Comparison of ENCODE assay signal across 31 cellular contexts in the genomic region with DNA sequence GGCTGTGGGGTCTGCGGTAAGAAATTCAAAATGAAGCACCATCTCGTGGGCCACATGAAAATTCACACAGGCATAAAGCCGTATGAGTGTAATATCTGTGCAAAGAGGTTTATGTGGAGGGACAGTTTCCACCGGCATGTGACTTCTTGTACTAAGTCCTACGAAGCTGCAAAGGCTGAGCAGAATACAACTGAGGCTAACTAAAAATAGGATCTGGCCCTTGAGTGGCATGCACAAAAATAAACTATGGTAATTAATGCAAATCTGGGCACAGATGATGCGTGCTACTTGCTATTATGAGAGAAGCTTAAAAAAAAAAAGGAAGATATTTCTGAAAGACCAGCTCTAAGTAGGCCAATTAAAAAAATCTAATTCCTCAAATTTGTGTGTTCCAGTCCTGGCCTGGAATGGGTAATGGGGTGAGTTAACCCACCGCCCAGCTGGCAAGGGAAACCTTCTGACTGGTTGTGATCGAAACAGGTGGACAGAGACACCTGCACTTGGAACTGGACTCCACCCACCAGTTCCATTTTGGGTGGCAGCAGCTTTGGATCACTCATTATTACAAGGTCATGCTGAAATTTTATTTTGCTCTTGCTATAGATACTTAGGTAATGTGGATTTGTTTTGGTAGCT. TPM values are rescaled to one million over a fixed set of nuclear protein-coding genes. Genes with fewer than 3 reads are reported as not detected.
DNase-seq lines count a peak whose midpoint lies in the region; ATAC-seq, FAIRE-seq and TF ChIP-seq lines count a peak whose summit lies in the region.
"Had no signal": no experiment of that assay in that cellular context is flagged by ENCODE, and none has a peak within 500 bp of the region (broad histone marks: within the 10 kb centered on the region; RNA-seq: fewer than 3 reads in every experiment).

No MANE protein-coding gene starts in this region.

- peak; percentile 33 to 74 (median 60) for ATAC-seq in heart left ventricle
- no peak for ATAC-seq in GM12878
- ATAC-seq in HG02610 (IDR thresholded peaks at IDR 0.05; ENCODE audit: unreplicated experiment): no peak
- ATAC-seq: A549; activated T-helper 17 cell treated with anti-CD3 and anti-CD28 coated beads, Interleukin-2, amount 50 U/mL, for 72 hours; body of pancreas; mucosa of descending colon had no signal

- no peak overlapping the region for H3K4me3 ChIP-seq in heart left ventricle
- H3K4me3 ChIP-seq in GM12878: no peak overlapping the region
- H3K4me3 ChIP-seq in left ventricle myocardium inferior: peak overlapping the region; percentile 5
- H3K4me3 ChIP-seq: A549, adrenal gland, body of pancreas, lower lobe of right lung, mucosa of descending colon, thyroid gland, vagina had no signal

- POLR2A ChIA-PET in GM12878 (lab: Charles Lee): interaction anchor here (0.9 to 1.9 kb wide), 3 partner anchors 8 to 29 kb away, joined by 3 to 9 read pairs (median 5); a partner anchor contains a TSS

- H4K20me1 ChIP-seq in GM12878 (ENCODE audit: control insufficient read depth, insufficient read depth): no peaks in the 10 kb centered on the region; the same call in none of the 2 replicates

- in situ Hi-C loops in GM12878 (cut with MboI) (no loop called here), GM13976 (cut with MboI; ENCODE audit: low sequenced_read_pairs, unreplicated experiment) (no loop called here)

- peaks cover 0 to 67% (median 39%) of the 10 kb centered on the region in 12 donors for H3K4me1 ChIP-seq in heart left ventricle
- H3K4me1 ChIP-seq in GM12878 (ENCODE audit: control insufficient read depth, insufficient read depth, low read length): peaks cover 49% of the 10 kb centered on the region
- H3K4me1 ChIP-seq in left ventricle myocardium inferior: peaks cover 85% of the 10 kb centered on the region
- H3K4me1 ChIP-seq: A549, body of pancreas had no signal

- no peak overlapping the region for H3K4me2 ChIP-seq in GM12878 (ENCODE audit: control insufficient read depth, insufficient read depth)
- H3K4me2 ChIP-seq: A549 had no signal

- CTCF ChIA-PET in GM12878 (lab: Yijun Ruan, JAX): interaction anchor here (1.0 to 2.0 kb wide), 4 partner anchors 14 to 127 kb away, joined by 4 to 8 read pairs (median 6); no protein-coding TSS in a partner anchor

- H3K27me3 ChIP-seq in heart left ventricle (no peaks in the 10 kb centered on the region), GM12878 (replicated peaks in 1 of 2; ENCODE audit: control insufficient read depth in 2 of 2, insufficient read depth in 2 of 2, low read length in 1 of 2) (no peaks in the 10 kb centered on the region), left ventricle myocardium inferior (ENCODE audit: low read depth) (no peaks in the 10 kb centered on the region)
- H3K27me3 ChIP-seq: adrenal gland, body of pancreas, thyroid gland, vagina had no signal

- no peak for FAIRE-seq in GM12878 (lab: Jason Lieb, UNC)
- FAIRE-seq: A549, keratinocyte, RCC 7860, small intestine had no signal

- no peak for TF ChIP-seq EP300 in GM12878 (IDR thresholded peaks at IDR 0.05; ENCODE audit: borderline replicate concordance in 1 of 2, control insufficient read depth in 1 of 2, low read depth in 2 of 2, low read length in 2 of 2)

- TF ChIP-seq POLR2A in heart left ventricle (IDR thresholded peaks at IDR 0.05): no peak
- no peak for TF ChIP-seq POLR2A in GM12878 (IDR thresholded peaks at IDR 0.05; ENCODE audit: low read depth, low read length)

- H3K27ac ChIP-seq in heart left ventricle (peak overlapping the region in 4 of 12 donors; percentile 1 to 63 (median 38)), GM12878 (ENCODE audit: control insufficient read depth, insufficient read depth) (no peak overlapping the region), left ventricle myocardium inferior (replicated peaks) (peak overlapping the region; percentile 60)
- H3K27ac ChIP-seq: A549, adrenal gland, body of pancreas, lower lobe of right lung, thyroid gland, vagina had no signal

- no peak for DNase-seq in heart left ventricle
- no peak for DNase-seq in cardiac septum (ENCODE audit: low spot score)
- DNase-seq in GM12878 (ENCODE audit: low read depth, low spot score): no peak
- no peak for DNase-seq in left ventricle myocardium inferior
- DNase-seq in superior temporal gyrus (ENCODE audit: extremely low spot score): peak; percentile 65
- no peak for DNase-seq in GM13976 (ENCODE audit: low spot score)
- DNase-seq in hepatic stellate cell (ENCODE audit: low spot score): no peak
- DNase-seq: activated CD4-positive, alpha-beta memory T cell treated with anti-CD3 and anti-CD28 coated beads, Interleukin-2, amount 10 ng/mL, durations not matched to agents 7 days and 5 days; activated CD8-positive, alpha-beta memory T cell treated with anti-CD3 and anti-CD28 coated beads, Interleukin-2, amount 50 U/mL, for 4 hours; activated naive CD4-positive, alpha-beta T cell treated with anti-CD3 and anti-CD28 coated beads, Interleukin-2, amount 10 ng/mL, durations not matched to agents 7 days and 5 days; adrenal gland; body of pancreas; Calu3; DMS79; H9; lower lobe of right lung; mucosa of descending colon; MV-4-11; NCI-H1436 treated with DMSO at 0.1 percent for 48 hours; NCI-H2081 treated with DMSO at 0.1 percent for 48 hours; NCI-H226; NCI-H774; small intestine; T-helper 9 cell; thyroid gland had no signal

- H3K36me3 ChIP-seq in heart left ventricle (peaks cover 0 to 77% (median 57%) of the 10 kb centered on the region in 9 donors), GM12878 (ENCODE audit: control insufficient read depth in 2 of 2, insufficient read depth in 2 of 2, low read length in 1 of 2) (peaks cover 7 to 22% of the 10 kb centered on the region in 2 experiments), left ventricle myocardium inferior (peaks cover 44% of the 10 kb centered on the region)

- H3K79me2 ChIP-seq in GM12878 (ENCODE audit: control insufficient read depth, insufficient read depth, low read length): peaks cover 32% of the 10 kb centered on the region

- H3K9me3 ChIP-seq in heart left ventricle (no peaks in the 10 kb centered on the region), GM12878 (replicated peaks; ENCODE audit: control insufficient read depth, insufficient read depth, low read length) (no peaks in the 10 kb centered on the region), left ventricle myocardium inferior (replicated peaks) (no peaks in the 10 kb centered on the region)
- H3K9me3 ChIP-seq: A549, adrenal gland, body of pancreas, lower lobe of right lung, mucosa of descending colon, thyroid gland, vagina had no signal

- RAD21 ChIA-PET in GM12878 (lab: Charles Lee; ENCODE audit: unreplicated experiment): interaction anchor here (0.6 to 1.0 kb wide), 3 partner anchors 29 to 44 kb away, joined by 3 read pairs; a partner anchor contains a TSS

- TF ChIP-seq CTCF in heart left ventricle (IDR thresholded peaks at IDR 0.05) (no peak), GM12878 (IDR thresholded peaks at IDR 0.05 in 2 of 3, conservative IDR thresholded peaks at IDR 0.05 in 1 of 3; ENCODE audit: control insufficient read depth in 2 of 3, extremely low read depth in 1 of 3, insufficient read depth in 1 of 3, low read depth in 3 of 3, low read length in 3 of 3) (no peak), left ventricle myocardium inferior (IDR thresholded peaks at IDR 0.05; ENCODE audit: borderline replicate concordance) (no peak), GM13976 (IDR thresholded peaks at IDR 0.05; ENCODE audit: borderline replicate concordance, control extremely low read depth, extremely low read depth, insufficient read depth, missing control alignments) (no peak)

- H2AFZ ChIP-seq in GM12878 (ENCODE audit: control insufficient read depth, low read depth, low read length): no peak overlapping the region

- no peak for TF ChIP-seq RAD21 in GM12878 (IDR thresholded peaks at IDR 0.05; ENCODE audit: insufficient read depth, low read depth, low read length)

- intact Hi-C loops in heart left ventricle (cut with DNase I) (no loop called here), cardiac septum (cut with DNase I) (no loop called here), GM12878 (cut with micrococcal nuclease; ENCODE audit: unreplicated experiment) (no loop called here), left ventricle myocardium inferior (cut with micrococcal nuclease) (no loop called here)

- BruUV-seq in GM12878 (replicated peaks; lab: Mats Ljungman, UMichigan): no TSS peak

- H3K9ac ChIP-seq in GM12878 (ENCODE audit: control insufficient read depth, insufficient read depth, low read length): no peak overlapping the region

- 62 to 72% (median 68%) methylated on average over 8 of the region's 8 CpGs for WGBS in heart left ventricle, 4 donors
- WGBS in GM12878 (ENCODE audit: insufficient coverage, insufficient replicate concordance, low lambda C conversion rate, missing lambda C conversion rate): 13% methylated on average over 8 of the region's 8 CpGs

- SMC1A ChIA-PET in GM12878 (lab: Charles Lee; ENCODE audit: uncharacterized antibody, unreplicated experiment): interaction anchor here (0.6 to 1.7 kb wide), 6 partner anchors 12 to 69 kb away, joined by 3 to 10 read pairs (median 4); no protein-coding TSS in a partner anchor

RNA-seq across cellular contexts. Expression of a gene that starts 26.6 kb away (rescaled TPM):
- total RNA-seq in heart left ventricle: 1 to 10 TPM; 3.7 to 8.2 (median 5.2) TPM
- polyA plus RNA-seq in heart left ventricle: 1 to 10 TPM; 2.2 to 3.4 TPM
- total RNA-seq in cardiac septum: 5.7 TPM
- total RNA-seq in GM12878 (2013; cell fraction: nucleolus; rRNA removed): 16.0 and 16.2 TPM in 2 replicates
- 3.8 and 4.2 TPM in 2 replicates for total RNA-seq in GM12878 (2014; rRNA removed)
- 4.1 and 4.5 TPM in 2 replicates for total RNA-seq in GM12878 (2014; rRNA removed; fragmentation: Illumina TruSeq; extraction: Trizol)
- 5.3 and 5.5 TPM in 2 replicates for total RNA-seq in GM12878 (2021)
- polyA plus RNA-seq in GM12878 (2011; ENCODE audit: low read depth): 2.3 TPM
- polyA plus RNA-seq in GM12878 (2011; rRNA removed): 11.3 and 13.1 TPM in 2 replicates
- polyA plus RNA-seq in GM12878 (2011; cell fraction: cytosol; rRNA removed): 5.4 and 6.0 TPM in 2 replicates
- polyA plus RNA-seq in GM12878 (2011; cell fraction: nucleus; rRNA removed): 7.8 and 11.0 TPM in 2 replicates
- 2.9 and 3.6 TPM in 2 replicates for polyA plus RNA-seq in GM12878 (2012)
- 4.4 and 4.5 TPM in 2 replicates for polyA plus RNA-seq in GM12878 (2014; fragmentation: Illumina TruSeq; extraction: Trizol)
- 1 to 10 TPM in 1 of 2 experiments, under 1 TPM in 1; 0.71 to 2.2 TPM for polyA plus RNA-seq in GM12878 (2014; fragmentation: Nextera tagmentation; extraction: Ambion mirVana)
- polyA plus RNA-seq in GM12878 (2014; rRNA removed): 3.7 and 4.5 TPM in 2 replicates
- 1 to 10 TPM; 1.6 to 2.1 TPM for polyA plus RNA-seq in GM12878 (2016; fragmentation: Nextera tagmentation; extraction: Ambion mirVana)
- 12.4 and 14.7 TPM in 2 replicates for polyA minus RNA-seq in GM12878 (2011; rRNA and poly(A)+ RNA removed)
- 3.9 and 4.5 TPM in 2 replicates for polyA minus RNA-seq in GM12878 (2011; cell fraction: cytosol; rRNA and poly(A)+ RNA removed)
- 5.9 and 7.5 TPM in 2 replicates for polyA minus RNA-seq in GM12878 (2011; cell fraction: nucleus; rRNA and poly(A)+ RNA removed)
- 4.5 TPM for total RNA-seq in left ventricle myocardium inferior

RNA-seq across cellular contexts. Expression of a gene that starts 29.0 kb away (rescaled TPM):
- total RNA-seq in heart left ventricle: 10 to 100 TPM; 18.0 to 42.8 (median 36.2) TPM
- polyA plus RNA-seq in heart left ventricle: 10 to 100 TPM; 10.7 to 18.5 TPM
- total RNA-seq in cardiac septum: 38.9 TPM
- 22.0 and 22.3 TPM in 2 replicates for total RNA-seq in GM12878 (2013; cell fraction: nucleolus; rRNA removed)
- 7.4 and 8.4 TPM in 2 replicates for total RNA-seq in GM12878 (2014; rRNA removed)
- 8.2 and 9.4 TPM in 2 replicates for total RNA-seq in GM12878 (2014; rRNA removed; fragmentation: Illumina TruSeq; extraction: Trizol)
- total RNA-seq in GM12878 (2021): 12.9 and 16.4 TPM in 2 replicates
- polyA plus RNA-seq in GM12878 (2011; ENCODE audit: low read depth): 8.0 TPM
- 19.3 and 24.7 TPM in 2 replicates for polyA plus RNA-seq in GM12878 (2011; rRNA removed)
- 6.8 and 10.4 TPM in 2 replicates for polyA plus RNA-seq in GM12878 (2011; cell fraction: cytosol; rRNA removed)
- polyA plus RNA-seq in GM12878 (2011; cell fraction: nucleus; rRNA removed): 5.7 and 7.4 TPM in 2 replicates
- 7.6 and 10.2 TPM in 2 replicates for polyA plus RNA-seq in GM12878 (2012)
- polyA plus RNA-seq in GM12878 (2014; fragmentation: Illumina TruSeq; extraction: Trizol): 6.9 and 10.1 TPM in 2 replicates
- polyA plus RNA-seq in GM12878 (2014; fragmentation: Nextera tagmentation; extraction: Ambion mirVana): 1 to 10 TPM; 2.4 to 5.3 TPM
- 5.9 and 8.0 TPM in 2 replicates for polyA plus RNA-seq in GM12878 (2014; rRNA removed)
- polyA plus RNA-seq in GM12878 (2016; fragmentation: Nextera tagmentation; extraction: Ambion mirVana): 10 to 100 TPM; 10.2 to 10.5 TPM
- polyA minus RNA-seq in GM12878 (2011; rRNA and poly(A)+ RNA removed): 10.1 and 15.1 TPM in 2 replicates
- 5.7 and 15.5 TPM in 2 replicates for polyA minus RNA-seq in GM12878 (2011; cell fraction: cytosol; rRNA and poly(A)+ RNA removed)
- polyA minus RNA-seq in GM12878 (2011; cell fraction: nucleus; rRNA and poly(A)+ RNA removed): 3.5 and 5.3 TPM in 2 replicates
- total RNA-seq in left ventricle myocardium inferior: 30.2 TPM

Comparison
In these comparisons a context has a peak if more than half of its experiments do, and no peak if none do; other contexts are left out.
1. ATAC-seq: peak in heart left ventricle (4 of 4); none in GM12878 (single experiment) and HG02610 (single experiment).